Comparison of ENCODE assay signal across 8 cellular contexts in the genomic region with DNA sequence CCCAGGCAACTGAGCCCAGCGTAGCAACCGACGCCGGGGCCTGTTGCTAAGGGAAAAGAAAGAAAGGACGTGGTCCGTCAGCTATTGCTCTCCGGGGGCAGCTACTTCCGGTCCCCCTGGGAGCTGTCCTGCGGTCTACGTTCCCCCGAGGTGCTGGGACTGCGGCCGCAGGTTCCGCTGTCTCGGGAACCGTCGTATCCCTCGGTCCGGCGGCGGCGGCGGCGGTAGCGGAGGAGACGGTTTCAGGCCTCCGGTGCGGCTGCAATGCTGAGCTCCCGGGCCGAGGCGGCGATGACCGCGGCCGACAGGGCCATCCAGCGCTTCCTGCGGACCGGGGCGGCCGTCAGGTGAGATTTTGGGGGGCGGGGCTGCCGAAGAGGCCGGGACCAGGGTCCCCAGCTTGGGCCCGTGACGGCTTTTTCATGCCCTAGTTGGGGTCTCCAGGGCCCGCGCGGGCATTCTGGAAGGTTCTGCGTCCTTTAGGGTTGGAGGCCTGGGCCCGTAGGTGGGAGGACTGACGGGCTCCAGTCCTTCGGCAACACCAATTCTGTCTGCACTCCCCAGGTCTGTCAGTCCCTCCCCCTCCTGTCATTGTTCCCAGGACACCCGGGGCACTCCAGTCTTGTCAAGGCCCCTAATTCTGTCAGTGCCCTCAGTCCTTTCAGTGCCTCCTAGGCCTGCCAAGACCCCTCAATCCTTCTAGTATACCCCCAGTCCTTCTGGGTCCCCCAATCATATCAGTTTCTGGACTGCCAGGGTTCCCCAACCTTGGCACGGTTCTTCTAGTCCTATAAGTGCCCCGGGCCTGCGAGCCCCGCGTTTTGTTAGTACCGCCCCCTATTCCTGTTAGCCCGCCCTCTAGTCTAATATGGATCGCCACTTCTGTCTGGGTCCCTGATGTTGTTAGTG. TPM values are rescaled to one million over a fixed set of nuclear protein-coding genes. Genes with fewer than 3 reads are reported as not detected.
DNase-seq lines count a peak whose midpoint lies in the region; ATAC-seq and TF ChIP-seq lines count a peak whose summit lies in the region.

Gene USP30 (plus strand): TSS at position 162 of the 909 bp plus-strand sequence. CDS start 103 bp downstream, at position 265.

- no peak within 1 kb of the TSS for H3K23ac ChIP-seq in H9 (ENCODE audit: insufficient read length, low read depth, low read length)

- H3K27ac Mint-ChIP-seq in H9 = peak within 1 kb of the TSS; percentile 47 to 94 (median 92); a peak in 5 of 7 replicates

- TF ChIP-seq EP300 in gastroesophageal sphincter (IDR thresholded peaks at IDR 0.05) = no peak

- TF ChIP-seq CTCF in H9 (conservative IDR thresholded peaks at IDR 0.05) = no peak
- TF ChIP-seq CTCF in gastroesophageal sphincter (IDR thresholded peaks at IDR 0.05) = no peak
- no peak for TF ChIP-seq CTCF in neutrophil (IDR thresholded peaks at IDR 0.05)

- no peaks in the 10 kb centered on the region for H3K79me1 ChIP-seq in H9 (ENCODE audit: insufficient read depth, low read depth, low read length, poor library complexity, severe bottlenecking)

- peak; percentile 96 for ATAC-seq in gastroesophageal sphincter

- TF ChIP-seq POLR2A in gastroesophageal sphincter (IDR thresholded peaks at IDR 0.05) = peak in 1 of 2 donors; percentile 32

- no peaks in the 10 kb centered on the region for H3K36me3 Mint-ChIP-seq in H9 (ENCODE audit: insufficient read depth in 1 of 3, low read depth in 3 of 3)

- H3K27me3 ChIP-seq in H9 (ENCODE audit: insufficient read depth, low read length) (no peaks in the 10 kb centered on the region), SJCRH30 (no peaks in the 10 kb centered on the region), gastroesophageal sphincter (peaks cover 6% of the 10 kb centered on the region), neutrophil (no peaks in the 10 kb centered on the region), subcutaneous abdominal adipose tissue (ENCODE audit: control insufficient read depth in 5 of 5, insufficient read depth in 4 of 5, low read length in 5 of 5) (no peaks in the 10 kb centered on the region)

- no CpG with 5 or more reads among the region's 61 CpGs for WGBS in H9 (ENCODE audit: extremely low coverage, insufficient read length, low lambda C conversion rate)
- 0% methylated on average over 8 to 11 of the region's 61 CpGs for WGBS in gastroesophageal sphincter (ENCODE audit: low coverage in 1 of 2), 2 donors

- H3K27ac ChIP-seq in H9 (ENCODE audit: insufficient read length, low read depth, low read length) (no peak within 1 kb of the TSS), SJCRH30 (peak within 1 kb of the TSS; percentile 33; the same call in 1 of the 2 replicates), gastroesophageal sphincter (peak within 1 kb of the TSS; percentile 40 to 85 (median 82)), neutrophil (peak within 1 kb of the TSS; percentile 77), subcutaneous abdominal adipose tissue (ENCODE audit: low read depth, low read length) (peak within 1 kb of the TSS; percentile 93)

- H4K5ac ChIP-seq in H9 (ENCODE audit: insufficient read length, low read depth, low read length) = no peak within 1 kb of the TSS

- H3K56ac ChIP-seq in H9 (ENCODE audit: insufficient read length, low read depth, low read length) = no peak within 1 kb of the TSS

- no peak within 1 kb of the TSS for H2AFZ ChIP-seq in H9 (ENCODE audit: low read length)

- H2BK15ac ChIP-seq in H9 (ENCODE audit: low read depth, low read length) = no peak within 1 kb of the TSS

- H3K14ac ChIP-seq in H9 (ENCODE audit: insufficient read depth, low read length) = no peak within 1 kb of the TSS

- no peak within 1 kb of the TSS for H3K4ac ChIP-seq in H9 (ENCODE audit: low read depth, low read length)

- H3K4me3 ChIP-seq in SJCRH30 = peak within 1 kb of the TSS; percentile 84
- H3K4me3 ChIP-seq in gastroesophageal sphincter = peak within 1 kb of the TSS; percentile 75 to 88
- peak within 1 kb of the TSS; percentile 78 to 80 for H3K4me3 ChIP-seq in neutrophil (ENCODE audit: low read depth in 1 of 2, low read length in 1 of 2)
- H3K4me3 ChIP-seq in subcutaneous abdominal adipose tissue (ENCODE audit: low read depth in 1 of 5, low read length in 5 of 5) = peak within 1 kb of the TSS; percentile 89 to 97 (median 94)

- peak within 1 kb of the TSS; percentile 85 for H3K4me2 ChIP-seq in H9 (ENCODE audit: insufficient read depth, insufficient read length, low read length)

- H2BK20ac ChIP-seq in H9 (ENCODE audit: low read depth, low read length, poor library complexity, severe bottlenecking) = no peak within 1 kb of the TSS

- no peak within 1 kb of the TSS for H3T11ph ChIP-seq in H9 (ENCODE audit: low read length)

- peaks cover 12 to 15% of the 10 kb centered on the region in 2 experiments for H3K4me1 Mint-ChIP-seq in H9

- H4K8ac ChIP-seq in H9 (replicated peaks; ENCODE audit: insufficient read length, low read depth, low read length) = no peak within 1 kb of the TSS

- H4K91ac ChIP-seq in H9 (ENCODE audit: insufficient read length, low read depth, low read length) = no peak within 1 kb of the TSS

- H2BK120ac ChIP-seq in H9 (ENCODE audit: low read depth, low read length, poor library complexity, severe bottlenecking) = no peak within 1 kb of the TSS

- no peak within 1 kb of the TSS for H2BK12ac ChIP-seq in H9 (ENCODE audit: insufficient read length, low read depth, low read length)

- H2AK5ac ChIP-seq in H9 (ENCODE audit: insufficient read length, low read length) = no peak within 1 kb of the TSS

- H3K9ac ChIP-seq in H9 (ENCODE audit: extremely low read depth, insufficient read length, low read length) = peak within 1 kb of the TSS; percentile 17
- H3K9ac ChIP-seq in subcutaneous abdominal adipose tissue (ENCODE audit: low read length in 5 of 5) = peak within 1 kb of the TSS; percentile 97 to 99 (median 98)

- H3K4me3 Mint-ChIP-seq in H9 = peak within 1 kb of the TSS; percentile 86 to 96

- H4K20me1 ChIP-seq in H9 (ENCODE audit: control insufficient read depth, insufficient read depth, insufficient read length) = no peaks in the 10 kb centered on the region

- H3K9me3 ChIP-seq in H9 (ENCODE audit: control insufficient read depth, low read depth, low read length) (no peaks in the 10 kb centered on the region), SJCRH30 (replicated peaks) (no peaks in the 10 kb centered on the region), gastroesophageal sphincter (no peaks in the 10 kb centered on the region), neutrophil (no peaks in the 10 kb centered on the region), subcutaneous abdominal adipose tissue (ENCODE audit: control insufficient read depth in 5 of 5, low read length in 5 of 5) (no peaks in the 10 kb centered on the region)

- peaks cover 7% of the 10 kb centered on the region for H3K23me2 ChIP-seq in H9 (ENCODE audit: insufficient read length, low read depth, low read length, poor library complexity, severe bottlenecking)

- H2BK5ac ChIP-seq in H9 (ENCODE audit: insufficient read length, low read length) = no peak within 1 kb of the TSS

- H3K79me2 ChIP-seq in H9 (ENCODE audit: insufficient read depth, low read length) = no peaks in the 10 kb centered on the region

- H3K36me3 ChIP-seq in SJCRH30 (no peaks in the 10 kb centered on the region; the same call in 1 of the 2 replicates), gastroesophageal sphincter (peaks cover 0 to 6% of the 10 kb centered on the region in 2 donors), neutrophil (peaks cover 2% of the 10 kb centered on the region), subcutaneous abdominal adipose tissue (ENCODE audit: control insufficient read depth in 5 of 5, insufficient read depth in 5 of 5, low read length in 5 of 5) (peaks cover 0 to 5% (median 3%) of the 10 kb centered on the region in 5 donors)

- H3K27me3 Mint-ChIP-seq in H9 (ENCODE audit: low read depth) = no peaks in the 10 kb centered on the region; the same call in 1 of the 2 replicates

- DNase-seq in GDM1 (lab: John Stamatoyannopoulos, UW) (peak; percentile 71), H9 (peak; percentile 90), M059J (ENCODE audit: low read depth) (peak; percentile 76), SJCRH30 (peak; percentile 78 to 85)
- DNase-seq in activated naive CD4-positive, alpha-beta T cell treated with Interleukin-2 at 50 U/mL for 16 hours = peak; percentile 85

- no peaks in the 10 kb centered on the region; the same call in 1 of the 2 replicates for H3K4me1 ChIP-seq in H9 (ENCODE audit: insufficient read depth, low read length)
- H3K4me1 ChIP-seq in SJCRH30 = no peaks in the 10 kb centered on the region; the same call in 1 of the 2 replicates
- H3K4me1 ChIP-seq in gastroesophageal sphincter = peaks cover 2 to 25% (median 9%) of the 10 kb centered on the region in 3 donors
- H3K4me1 ChIP-seq in neutrophil (ENCODE audit: control insufficient read depth in 1 of 2, insufficient read depth in 1 of 2, low read depth in 1 of 2, low read length in 1 of 2) = peaks cover 17 to 19% of the 10 kb centered on the region in 2 experiments
- H3K4me1 ChIP-seq in subcutaneous abdominal adipose tissue (ENCODE audit: control insufficient read depth in 5 of 5, insufficient read depth in 5 of 5, low read length in 5 of 5) = peaks cover 0 to 45% (median 31%) of the 10 kb centered on the region in 5 donors

- H3K18ac ChIP-seq in H9 (ENCODE audit: insufficient read length, low read depth, low read length) = no peak within 1 kb of the TSS

- H3K9me3 Mint-ChIP-seq in H9 = no peaks in the 10 kb centered on the region; a peak in 1 of 5 replicates

RNA-seq across cellular contexts. Expression of gene USP30, which starts in this region (rescaled TPM):
- total RNA-seq in H9 (2021) (6.3 and 7.8 TPM in 2 replicates), gastroesophageal sphincter (10 to 100 TPM; 10.5 to 15.4 (median 14.2) TPM)
- 10.6 and 18.7 TPM in 2 replicates for total RNA-seq in M059J (2014; rRNA removed; shearing (Covaris generic))
- total RNA-seq in SJCRH30 (2014; rRNA removed; shearing (Covaris generic)) = 8.6 and 10.2 TPM in 2 replicates
